ENCODE assay signal across 17 cellular contexts in genomic region chr2:100283724-100284501, GRCh38. TPM values are rescaled to one million over a fixed set of nuclear protein-coding genes. Genes with fewer than 3 reads are reported as not detected.
A peak's percentile ranks its signal among the peaks of the same experiment; 100 is the strongest.
DNase-seq lines count a peak whose midpoint lies in the region; ATAC-seq and TF ChIP-seq lines count a peak whose summit lies in the region.
"Had no signal": no experiment of that assay in that cellular context is flagged by ENCODE, and none has a peak within 500 bp of the region (broad histone marks: within the 10 kb centered on the region; RNA-seq: fewer than 3 reads in every experiment).

No MANE protein-coding gene starts in this region.

- BruUV-seq in PC-3 (replicated peaks; lab: Mats Ljungman, UMichigan) = no TSS peak

- CTCF ChIA-PET in PC-3 (lab: Charles Lee) = no interaction called here

- H3K4me1 ChIP-seq in PC-3 (ENCODE audit: insufficient read depth, low read length) = peaks cover 14% of the 10 kb centered on the region
- H3K4me1 ChIP-seq: tibial artery had no signal

- no peak overlapping the region for H3K27ac ChIP-seq in PC-3 (ENCODE audit: low read length)
- H3K27ac ChIP-seq in cingulate gyrus (ENCODE audit: low read depth, low read length) = peak overlapping the region; percentile 35
- H3K27ac ChIP-seq: brain microvascular endothelial cell, neutrophil, tibial artery had no signal

- no peaks in the 10 kb centered on the region for H3K9me3 ChIP-seq in PC-3 (ENCODE audit: low read length)
- H3K9me3 ChIP-seq: neutrophil, tibial artery had no signal

- no peak overlapping the region for H3K4me2 ChIP-seq in PC-3 (ENCODE audit: low read length)

- ATAC-seq in PC-3 = peak; percentile 46
- no peak for ATAC-seq in HG03039 (IDR thresholded peaks at IDR 0.05; ENCODE audit: unreplicated experiment)
- ATAC-seq: Right ventricle myocardium inferior had no signal

- DNase-seq in NCI-H2227 (lab: John Stamatoyannopoulos, UW; ENCODE audit: unreplicated experiment) (peak; percentile 20), NCI-H2227 treated with DMSO at 0.1 percent for 48 hours (lab: John Stamatoyannopoulos, UW) (no peak), PC-3 (peak; percentile 33), pons (ENCODE audit: low spot score) (peak; percentile 55), NCI-H2196 (lab: John Stamatoyannopoulos, UW; ENCODE audit: unreplicated experiment) (no peak), superior temporal gyrus (ENCODE audit: extremely low spot score) (no peak)
- DNase-seq: 8988T; activated CD4-positive, CD25-positive, alpha-beta regulatory T cell; activated T-cell treated with anti-CD3 and anti-CD28 coated beads, Interleukin-2, amount 50 U/mL, for 48 hours; brain microvascular endothelial cell; Karpas-422; stimulated activated CD4-positive, alpha-beta T cell treated with anti-CD3 and anti-CD28 coated beads, Interleukin-12 subunit alpha, Interleukin-12 subunit beta, amount 100 ng/mL, for 4 hours; tibial artery had no signal

- H4K20me1 ChIP-seq in PC-3 (ENCODE audit: low read length) = no peaks in the 10 kb centered on the region

- H3K4me3 ChIP-seq in PC-3 (ENCODE audit: low read length) = no peak overlapping the region
- H3K4me3 ChIP-seq: tibial artery had no signal

- POLR2A ChIA-PET in PC-3 (lab: Charles Lee; ENCODE audit: unreplicated experiment) = no interaction called here

- H3K79me2 ChIP-seq in PC-3 (ENCODE audit: low read length) = no peaks in the 10 kb centered on the region

- no peaks in the 10 kb centered on the region for H3F3A ChIP-seq in PC-3 (ENCODE audit: low read length, unreplicated experiment)

- H3K36me3 ChIP-seq in PC-3 (ENCODE audit: low read depth, low read length) = no peaks in the 10 kb centered on the region
- H3K36me3 ChIP-seq: brain microvascular endothelial cell, neutrophil had no signal

- H3K27me3 ChIP-seq in PC-3 (ENCODE audit: low read length) = no peaks in the 10 kb centered on the region
- H3K27me3 ChIP-seq: tibial artery had no signal

- H3K9ac ChIP-seq in PC-3 (ENCODE audit: low read length) = no peak overlapping the region

- no peak overlapping the region for H2AFZ ChIP-seq in PC-3 (ENCODE audit: low read length)

- intact Hi-C loops in PC-3 (cut with micrococcal nuclease) = loop anchor here (5.0 kb wide), 1 partner anchor 38 kb away; the partner anchor contains the start of gene LONRF2

- no peaks in the 10 kb centered on the region for H3K9me2 ChIP-seq in PC-3 (replicated peaks; ENCODE audit: low read length)

- no peak for TF ChIP-seq CTCF in PC-3 (conservative IDR thresholded peaks at IDR 0.05; ENCODE audit: low read depth, low read length)

RNA-seq across cellular contexts. Expression of gene LONRF2, which starts 38.4 kb away (rescaled TPM):
- 1.1 and 1.3 TPM in 2 replicates for total RNA-seq in PC-3 (2014; rRNA removed)

Comparison
In these comparisons a context has a peak if more than half of its experiments do, and no peak if none do; other contexts are left out.
1. DNase-seq: peak in NCI-H2227 (single experiment), PC-3 (single experiment) and pons (single experiment); none in NCI-H2227 treated with DMSO at 0.1 percent for 48 hours (single experiment), NCI-H2196 (single experiment) and superior temporal gyrus (single experiment).